8 cellular contexts compared by ENCODE assay signal in the genomic region with DNA sequence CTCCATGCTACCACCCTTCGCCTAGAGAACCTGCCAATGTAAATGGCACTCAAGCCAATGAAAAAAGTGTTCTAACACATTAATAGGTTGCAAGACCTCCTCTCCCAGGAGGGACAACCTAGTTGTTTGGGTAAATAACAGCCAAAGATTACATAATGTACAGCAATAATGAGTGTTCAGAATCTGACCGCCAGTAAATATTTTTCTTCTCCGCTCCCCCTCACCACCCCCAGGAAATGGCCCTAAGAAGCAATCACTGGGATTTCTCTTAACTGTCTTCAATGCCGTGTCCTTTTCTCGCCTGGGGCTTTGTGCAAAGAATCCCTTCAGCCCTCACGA. TPM values are rescaled to one million over a fixed set of nuclear protein-coding genes. Genes with fewer than 3 reads are reported as not detected.
DNase-seq lines count a peak whose midpoint lies in the region; ATAC-seq and TF ChIP-seq lines count a peak whose summit lies in the region.

No MANE protein-coding gene starts in this region.

- TF ChIP-seq CTCF in mucosa of descending colon (IDR thresholded peaks at IDR 0.05): no peak

- no peaks in the 10 kb centered on the region for H3K9me3 ChIP-seq in mucosa of descending colon

- no peaks in the 10 kb centered on the region for H3K36me3 ChIP-seq in mucosa of descending colon (ENCODE audit: low read depth)

- intact Hi-C loops in mucosa of descending colon (cut with DNase I, micrococcal nuclease): no loop called here

- peak overlapping the region; percentile 86 for H3K4me3 ChIP-seq in mucosa of descending colon

- H3K4me1 ChIP-seq in mucosa of descending colon (ENCODE audit: low read depth): peaks cover 26% of the 10 kb centered on the region

- ATAC-seq in mucosa of descending colon: peak; percentile 11
- no peak for ATAC-seq in HG03457 (IDR thresholded peaks at IDR 0.05; ENCODE audit: unreplicated experiment)
- no peak for ATAC-seq in GM21717 (IDR thresholded peaks at IDR 0.05; ENCODE audit: unreplicated experiment)

- peak; percentile 14 to 16 for DNase-seq in NOMO-1 (lab: John Stamatoyannopoulos, UW; ENCODE audit: unreplicated experiment in 2 of 2)
- no peak for DNase-seq in NOMO-1 treated with DMSO at 0.1 percent for 48 hours (lab: John Stamatoyannopoulos, UW; ENCODE audit: unreplicated experiment)
- peak; percentile 62 for DNase-seq in NCI-H2227 treated with DMSO at 0.1 percent for 48 hours (lab: John Stamatoyannopoulos, UW)
- DNase-seq in cerebellar cortex (ENCODE audit: low spot score): peak; percentile 59
- DNase-seq in mucosa of descending colon: no peak
- DNase-seq in SKM-1 treated with dmso at 0.1 percent for 144 hours (lab: John Stamatoyannopoulos, UW; ENCODE audit: unreplicated experiment): no peak

RNA-seq across cellular contexts. Expression of a gene that starts 0.5 kb away (rescaled TPM):
- 10 to 100 TPM; 33.2 to 55.6 (median 48.2) TPM for total RNA-seq in mucosa of descending colon

RNA-seq across cellular contexts. Expression of a gene that starts 0.9 kb away (rescaled TPM):
- total RNA-seq in mucosa of descending colon: 100 to 1,000 TPM; 100 to 145 (median 134) TPM

RNA-seq across cellular contexts. Expression of a gene that starts 45.0 kb away (rescaled TPM):
- total RNA-seq in mucosa of descending colon: 100 to 1,000 TPM; 161 to 171 (median 166) TPM

Comparison
In these comparisons a context has a peak if more than half of its experiments do, and no peak if none do; other contexts are left out.
1. DNase-seq: peak in NOMO-1 (2 of 2), NCI-H2227 treated with DMSO at 0.1 percent for 48 hours (single experiment) and cerebellar cortex (single experiment); none in NOMO-1 treated with DMSO at 0.1 percent for 48 hours (single experiment), mucosa of descending colon (0 of 3) and SKM-1 treated with dmso at 0.1 percent for 144 hours (single experiment).